ENCODE assay signal across 8 cellular contexts in genomic region chr14:23301969-23302289, GRCh38. TPM values are rescaled to one million over a fixed set of nuclear protein-coding genes. Genes with fewer than 3 reads are reported as not detected.
A peak's percentile ranks its signal among the peaks of the same experiment; 100 is the strongest.
DNase-seq lines count a peak whose midpoint lies in the region; ATAC-seq and TF ChIP-seq lines count a peak whose summit lies in the region.

No MANE protein-coding gene starts in this region.

- POLR2A ChIA-PET in activated CD4-positive, alpha-beta memory T cell treated with anti-CD3 and anti-CD28 coated beads for 36 hours (lab: Charles Lee), result interaction anchor here (0.7 to 4.4 kb wide), 7 partner anchors 13 to 207 kb away, joined by 3 to 102 read pairs (median 3); partner anchors contain the start of genes ACIN1, C14orf119, HOMEZ and PABPN1

- H3K36me3 ChIP-seq in right atrium auricular region, result no peaks in the 10 kb centered on the region

- peaks cover 0 to 46% of the 10 kb centered on the region in 2 donors for H3K4me1 ChIP-seq in right atrium auricular region

- CTCF ChIA-PET in activated CD4-positive, alpha-beta memory T cell treated with anti-CD3 and anti-CD28 coated beads for 36 hours (lab: Charles Lee), result interaction anchor here (1.0 to 4.6 kb wide), 15 partner anchors 10 to 234 kb away, joined by 3 to 76 read pairs (median 6); partner anchors contain the start of genes ACIN1, C14orf119, HOMEZ and PABPN1

- H3K4me3 Mint-ChIP-seq in activated CD4-positive, alpha-beta memory T cell treated with anti-CD3 and anti-CD28 coated beads for 36 hours, result peak overlapping the region; percentile 94
- peak overlapping the region; percentile 97 for H3K4me3 Mint-ChIP-seq in stimulated activated effector memory CD8-positive, alpha-beta T cell treated with anti-CD3 and anti-CD28 coated beads, Interleukin-12 subunit alpha, Interleukin-12 subunit beta, amount 100 ng/mL, for 72 hours

- H3K4me3 ChIP-seq in right atrium auricular region, result peak overlapping the region; percentile 61 to 82

- no peak for TF ChIP-seq CTCF in right atrium auricular region (IDR thresholded peaks at IDR 0.05)

- H3K27ac Mint-ChIP-seq in activated CD4-positive, alpha-beta memory T cell treated with anti-CD3 and anti-CD28 coated beads for 36 hours, result peak overlapping the region; percentile 94
- peak overlapping the region; percentile 97 for H3K27ac Mint-ChIP-seq in stimulated activated effector memory CD8-positive, alpha-beta T cell treated with anti-CD3 and anti-CD28 coated beads, Interleukin-12 subunit alpha, Interleukin-12 subunit beta, amount 100 ng/mL, for 72 hours

- ATAC-seq in activated CD4-positive, CD25-positive, alpha-beta regulatory T cell treated with anti-CD3 and anti-CD28 coated beads, Interleukin-2, amount 50 U/mL, for 24 hours, result peak; percentile 9 to 14
- ATAC-seq in HG02973 (IDR thresholded peaks at IDR 0.05; ENCODE audit: unreplicated experiment), result peak; percentile 8
- ATAC-seq in stimulated activated effector memory CD8-positive, alpha-beta T cell treated with anti-CD3 and anti-CD28 coated beads, Interleukin-12 subunit alpha, Interleukin-12 subunit beta, amount 100 ng/mL, for 72 hours, result peak; percentile 35

- intact Hi-C loops in activated CD4-positive, alpha-beta memory T cell treated with anti-CD3 and anti-CD28 coated beads for 36 hours (cut with micrococcal nuclease), result loop anchor here (1.0 to 5.0 kb wide), 6 partner anchors 16 to 255 kb away; partner anchors contain the start of genes ACIN1, C14orf119, HOMEZ and NGDN

- no peaks in the 10 kb centered on the region for H3K27me3 ChIP-seq in right atrium auricular region

- H3K4me1 Mint-ChIP-seq in activated CD4-positive, alpha-beta memory T cell treated with anti-CD3 and anti-CD28 coated beads for 36 hours (ENCODE audit: low read depth), result peaks cover 22% of the 10 kb centered on the region
- H3K4me1 Mint-ChIP-seq in stimulated activated effector memory CD8-positive, alpha-beta T cell treated with anti-CD3 and anti-CD28 coated beads, Interleukin-12 subunit alpha, Interleukin-12 subunit beta, amount 100 ng/mL, for 72 hours, result peaks cover 35% of the 10 kb centered on the region

- no peak for DNase-seq in activated CD4-positive, CD25-positive, alpha-beta regulatory T cell treated with anti-CD3 and anti-CD28 coated beads, Interleukin-2, amount 50 U/mL, for 72 hours
- DNase-seq in activated CD4-positive, alpha-beta memory T cell treated with anti-CD3 and anti-CD28 coated beads for 36 hours, result no peak
- no peak for DNase-seq in right atrium auricular region (ENCODE audit: low spot score)
- DNase-seq in stimulated activated effector memory CD8-positive, alpha-beta T cell treated with anti-CD3 and anti-CD28 coated beads, Interleukin-12 subunit alpha, Interleukin-12 subunit beta, amount 100 ng/mL, for 72 hours (ENCODE audit: low spot score in 2 of 2), result no peak
- DNase-seq in dermis blood vessel endothelial cell, result no peak
- DNase-seq in D341Med (ENCODE audit: low spot score), result no peak

- H3K36me3 Mint-ChIP-seq in activated CD4-positive, alpha-beta memory T cell treated with anti-CD3 and anti-CD28 coated beads for 36 hours, result peaks cover 8% of the 10 kb centered on the region
- H3K36me3 Mint-ChIP-seq in stimulated activated effector memory CD8-positive, alpha-beta T cell treated with anti-CD3 and anti-CD28 coated beads, Interleukin-12 subunit alpha, Interleukin-12 subunit beta, amount 100 ng/mL, for 72 hours, result peaks cover 53% of the 10 kb centered on the region

- H3K27ac ChIP-seq in right atrium auricular region, result peak overlapping the region; percentile 97 to 99

- H3K9me3 Mint-ChIP-seq in activated CD4-positive, alpha-beta memory T cell treated with anti-CD3 and anti-CD28 coated beads for 36 hours, result no peaks in the 10 kb centered on the region
- no peaks in the 10 kb centered on the region for H3K9me3 Mint-ChIP-seq in stimulated activated effector memory CD8-positive, alpha-beta T cell treated with anti-CD3 and anti-CD28 coated beads, Interleukin-12 subunit alpha, Interleukin-12 subunit beta, amount 100 ng/mL, for 72 hours

- peaks cover 7% of the 10 kb centered on the region for H3K27me3 Mint-ChIP-seq in activated CD4-positive, alpha-beta memory T cell treated with anti-CD3 and anti-CD28 coated beads for 36 hours

- H3K9me3 ChIP-seq in right atrium auricular region, result no peaks in the 10 kb centered on the region

RNA-seq across cellular contexts. Expression of gene PPP1R3E, which starts 0.7 kb away (rescaled TPM):
- 10 to 100 TPM; 12.6 to 15.8 TPM for total RNA-seq in activated CD4-positive, alpha-beta memory T cell treated with anti-CD3 and anti-CD28 coated beads for 36 hours
- 1 to 10 TPM; 2.7 to 3.9 TPM for total RNA-seq in right atrium auricular region
- 1.7 and 2.6 TPM in 2 replicates for total RNA-seq in dermis blood vessel endothelial cell

RNA-seq across cellular contexts. Expression of gene BCL2L2, which starts 4.7 kb away (rescaled TPM):
- under 1 TPM; 0.55 to 0.85 TPM for total RNA-seq in activated CD4-positive, alpha-beta memory T cell treated with anti-CD3 and anti-CD28 coated beads for 36 hours
- total RNA-seq in right atrium auricular region, result 10 to 100 TPM; 26.8 to 36.3 TPM
- 10.4 and 13.5 TPM in 2 replicates for total RNA-seq in dermis blood vessel endothelial cell

RNA-seq across cellular contexts. Expression of gene HOMEZ, which starts 16.0 kb away (rescaled TPM):
- 10 to 100 TPM; 12.3 to 13.0 TPM for total RNA-seq in activated CD4-positive, alpha-beta memory T cell treated with anti-CD3 and anti-CD28 coated beads for 36 hours
- 10 to 100 TPM in 1 of 2 donors, 1 to 10 TPM in 1; 8.5 to 10.1 TPM for total RNA-seq in right atrium auricular region
- total RNA-seq in dermis blood vessel endothelial cell, result 6.5 and 7.2 TPM in 2 replicates

RNA-seq across cellular contexts. Expression of gene PABPN1, which starts 19.3 kb away (rescaled TPM):
- total RNA-seq in activated CD4-positive, alpha-beta memory T cell treated with anti-CD3 and anti-CD28 coated beads for 36 hours, result 100 to 1,000 TPM; 198 to 209 TPM
- 10 to 100 TPM; 26.0 to 36.1 TPM for total RNA-seq in right atrium auricular region
- total RNA-seq in dermis blood vessel endothelial cell, result 71.5 and 93.9 TPM in 2 replicates

RNA-seq across cellular contexts. Expression of gene SLC22A17, which starts 50.8 kb away (rescaled TPM):
- 1 to 10 TPM; 4.4 to 4.8 TPM for total RNA-seq in activated CD4-positive, alpha-beta memory T cell treated with anti-CD3 and anti-CD28 coated beads for 36 hours
- total RNA-seq in right atrium auricular region, result 10 to 100 TPM; 29.4 to 47.0 TPM
- 0.84 and 3.7 TPM in 2 replicates for total RNA-seq in dermis blood vessel endothelial cell
